Comparison of ENCODE assay signal across 1 cellular context in the genomic region with DNA sequence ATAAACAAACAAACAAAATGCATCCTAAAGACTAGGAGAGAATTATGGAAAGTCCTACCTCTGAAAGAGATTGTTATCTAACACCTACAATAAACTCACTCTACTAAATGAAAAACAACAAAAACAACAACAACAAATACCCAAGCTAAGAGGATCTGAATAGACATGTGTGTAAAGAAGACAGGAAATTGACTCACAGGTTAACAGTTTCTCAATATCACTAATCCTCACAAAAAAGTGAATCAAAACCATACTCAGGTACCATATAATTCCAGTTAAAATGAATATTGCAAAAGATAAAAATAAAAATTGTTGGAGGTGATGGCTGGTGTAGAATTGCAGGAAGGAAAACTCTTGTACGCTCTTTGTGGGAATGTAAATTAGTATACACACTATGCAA.
TF ChIP-seq lines count a peak whose summit lies in the region.

No MANE protein-coding gene starts in this region.

TF ChIP-seq in K562, 482 proteins besides CTCF, POLR2A, EP300 and RAD21:
- TF ChIP-seq ELF4 (CRISPR knock-in tag; IDR thresholded peaks at IDR 0.05), result peak; percentile 66; the same call in 1 of the 2 replicates
- TF ChIP-seq ERF (CRISPR knock-in tag; IDR thresholded peaks at IDR 0.05), result no peak
- TF ChIP-seq MYBL2 (IDR thresholded peaks at IDR 0.05; ENCODE audit: low read depth), result peak; percentile 28; the same call in 1 of the 2 replicates
- no peak for TF ChIP-seq MYBL2 (CRISPR knock-in tag; IDR thresholded peaks at IDR 0.05; ENCODE audit: borderline replicate concordance)
- TF ChIP-seq TGIF2 (CRISPR knock-in tag; IDR thresholded peaks at IDR 0.05), result peak; percentile 37; the same call in 1 of the 2 replicates
- no peak for TF ChIP-seq ZKSCAN8 (CRISPR knock-in tag; IDR thresholded peaks at IDR 0.05)
- TF ChIP-seq KHSRP (IDR thresholded peaks at IDR 0.05), result peak; percentile 17; the same call in 1 of the 2 replicates
- 0 out of 2 replicates have a peak, but pooled peaks have one; percentile 34 for TF ChIP-seq NCOR1 (IDR thresholded peaks at IDR 0.05)
- no peak for TF ChIP-seq ZNF274 (IDR thresholded peaks at IDR 0.05; ENCODE audit: borderline replicate concordance, low read depth, low read length)
TF ChIP-seq in K562: peak in this region for 5.
